ENCODE assay signal across 24 cellular contexts in the genomic region with DNA sequence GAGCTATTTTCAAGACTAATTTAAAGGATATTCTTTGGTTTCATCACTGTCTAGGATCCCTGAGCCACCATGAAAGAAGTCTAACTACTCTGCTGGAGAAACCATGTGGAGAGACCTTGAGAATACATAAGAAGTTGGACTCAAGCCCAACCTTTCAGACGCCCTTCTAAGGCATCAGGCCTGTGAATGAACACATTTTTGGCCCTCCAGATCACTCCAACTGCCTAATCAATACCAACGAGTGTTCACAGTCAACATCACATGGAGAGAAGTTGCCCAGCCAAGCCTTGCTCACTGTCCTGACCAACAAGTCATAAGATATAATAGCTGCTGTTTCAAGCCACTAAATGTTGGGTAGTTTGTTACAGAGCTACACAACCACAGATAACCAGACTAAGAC.
DNase-seq lines count a peak whose midpoint lies in the region; ATAC-seq and TF ChIP-seq lines count a peak whose summit lies in the region.
"Had no signal": no experiment of that assay in that cellular context is flagged by ENCODE, and none has a peak within 500 bp of the region (broad histone marks: within the 10 kb centered on the region; RNA-seq: fewer than 3 reads in every experiment).

No MANE protein-coding gene starts in this region.

- no peak overlapping the region for H3K4me3 Mint-ChIP-seq in mesothelial cell of epicardium
- H3K4me3 Mint-ChIP-seq in type B pancreatic cell: peak overlapping the region; percentile 67
- H3K4me3 Mint-ChIP-seq: CD14-positive monocyte; CD4-positive, alpha-beta memory T cell; CD4-positive, CD25-positive, alpha-beta regulatory T cell; CD8-positive, alpha-beta memory T cell had no signal

- H3K27me3 Mint-ChIP-seq in mesothelial cell of epicardium (ENCODE audit: low read depth) (no peaks in the 10 kb centered on the region), type B pancreatic cell (no peaks in the 10 kb centered on the region)

- peak overlapping the region; percentile 2 for H3K27ac ChIP-seq in left ventricle myocardium inferior (replicated peaks)
- H3K27ac ChIP-seq in heart left ventricle: no peak overlapping the region
- no peak overlapping the region for H3K27ac ChIP-seq in aorta (ENCODE audit: low read depth in 1 of 2, low read length in 2 of 2)
- H3K27ac ChIP-seq: BLaER1 had no signal

- TF ChIP-seq RAD21 in Ishikawa (IDR thresholded peaks at IDR 0.05; ENCODE audit: low read depth): no peak

- no peaks in the 10 kb centered on the region for H3K9me3 ChIP-seq in left ventricle myocardium inferior (replicated peaks)
- H3K9me3 ChIP-seq in heart left ventricle: no peaks in the 10 kb centered on the region
- no peaks in the 10 kb centered on the region for H3K9me3 ChIP-seq in aorta (ENCODE audit: control insufficient read depth, low read length)
- H3K9me3 ChIP-seq: BE2C, BLaER1 had no signal

- TF ChIP-seq CTCF in left ventricle myocardium inferior (IDR thresholded peaks at IDR 0.05; ENCODE audit: borderline replicate concordance) (no peak), heart left ventricle (IDR thresholded peaks at IDR 0.05) (no peak), mesothelial cell of epicardium (IDR thresholded peaks at IDR 0.05; ENCODE audit: unreplicated experiment) (no peak), type B pancreatic cell (conservative IDR thresholded peaks at IDR 0.05) (no peak)

- H3K36me3 Mint-ChIP-seq in mesothelial cell of epicardium (peaks cover 2% of the 10 kb centered on the region), type B pancreatic cell (peaks cover 10% of the 10 kb centered on the region)
- H3K36me3 Mint-ChIP-seq: CD14-positive monocyte; CD4-positive, alpha-beta memory T cell; CD4-positive, CD25-positive, alpha-beta regulatory T cell; CD8-positive, alpha-beta memory T cell had no signal

- ATAC-seq in heart left ventricle (no peak), aorta (ENCODE audit: low FRiP score) (no peak)

- H3K27me3 ChIP-seq in left ventricle myocardium inferior (ENCODE audit: low read depth) (no peaks in the 10 kb centered on the region), heart left ventricle (no peaks in the 10 kb centered on the region), aorta (ENCODE audit: control insufficient read depth in 1 of 2, insufficient read depth in 2 of 2, low read length in 1 of 2) (no peaks in the 10 kb centered on the region)
- H3K27me3 ChIP-seq: BLaER1 had no signal

- DNase-seq in left ventricle myocardium inferior: no peak
- no peak for DNase-seq in heart left ventricle
- DNase-seq in mesothelial cell of epicardium (ENCODE audit: low spot score in 2 of 2, unreplicated experiment in 2 of 2): no peak
- DNase-seq in type B pancreatic cell (ENCODE audit: extremely low spot score, unreplicated experiment): no peak
- no peak for DNase-seq in EL
- DNase-seq in aorta: no peak
- DNase-seq in OCI-M1 (lab: John Stamatoyannopoulos, UW): no peak
- DNase-seq: 8988T; ACHN; BE2C; C1 segment of cervical spinal cord; CD4-positive, alpha-beta memory T cell; CD4-positive, CD25-positive, alpha-beta regulatory T cell; CD8-positive, alpha-beta memory T cell; COR-L47; DMS 273 treated with DMSO at 0.1 percent for 48 hours; DMS153; DMS53; DMS79; DND-41; GF-D8 had no signal

- H3K4me1 ChIP-seq in left ventricle myocardium inferior (peaks cover 61% of the 10 kb centered on the region), heart left ventricle (peaks cover 0 to 30% (median 7%) of the 10 kb centered on the region in 12 donors), aorta (ENCODE audit: control insufficient read depth in 1 of 2, insufficient read depth in 2 of 2, low read length in 2 of 2) (no peaks in the 10 kb centered on the region)
- H3K4me1 ChIP-seq: BE2C, BLaER1 had no signal

- H3K27ac Mint-ChIP-seq in mesothelial cell of epicardium (peak overlapping the region; percentile 36), type B pancreatic cell (peak overlapping the region; percentile 92)
- H3K27ac Mint-ChIP-seq: CD14-positive monocyte; CD4-positive, alpha-beta memory T cell; CD4-positive, CD25-positive, alpha-beta regulatory T cell; CD8-positive, alpha-beta memory T cell had no signal

- intact Hi-C loops in left ventricle myocardium inferior (cut with micrococcal nuclease) (no loop called here), heart left ventricle (cut with DNase I) (no loop called here), aorta (cut with DNase I) (no loop called here)

- no peak for TF ChIP-seq EP300 in Ishikawa (IDR thresholded peaks at IDR 0.05; ENCODE audit: borderline replicate concordance)

- H3K4me1 Mint-ChIP-seq in mesothelial cell of epicardium (peaks cover 51% of the 10 kb centered on the region), type B pancreatic cell (ENCODE audit: unreplicated experiment) (peaks cover 7% of the 10 kb centered on the region)
- H3K4me1 Mint-ChIP-seq: CD14-positive monocyte; CD4-positive, alpha-beta memory T cell; CD4-positive, CD25-positive, alpha-beta regulatory T cell; CD8-positive, alpha-beta memory T cell had no signal

- H3K36me3 ChIP-seq in left ventricle myocardium inferior (no peaks in the 10 kb centered on the region), heart left ventricle (peaks cover 0 to 3% (median 0%) of the 10 kb centered on the region in 9 donors), aorta (ENCODE audit: control insufficient read depth in 1 of 2, insufficient read depth in 2 of 2, low read length in 1 of 2) (no peaks in the 10 kb centered on the region)
- H3K36me3 ChIP-seq: BE2C, BLaER1 had no signal

- no peak for TF ChIP-seq POLR2A in heart left ventricle (IDR thresholded peaks at IDR 0.05)

- peaks cover 4% of the 10 kb centered on the region for H3K9me3 Mint-ChIP-seq in mesothelial cell of epicardium
- peaks cover 12% of the 10 kb centered on the region for H3K9me3 Mint-ChIP-seq in type B pancreatic cell

- H3K4me3 ChIP-seq in left ventricle myocardium inferior (no peak overlapping the region), heart left ventricle (no peak overlapping the region), aorta (ENCODE audit: low read length in 2 of 2) (no peak overlapping the region)
- H3K4me3 ChIP-seq: BLaER1 had no signal

- 43 to 59% (median 53%) methylated on average over 2 of the region's 2 CpGs for WGBS in heart left ventricle, 4 donors
- WGBS in aorta, 2 donors: 61 to 65% methylated on average over 2 of the region's 2 CpGs

TF ChIP-seq in Ishikawa, 13 proteins besides CTCF, POLR2A, EP300 and RAD21:
- TF ChIP-seq CREB1 (IDR thresholded peaks at IDR 0.05; ENCODE audit: low read depth) (no peak), NFIC (IDR thresholded peaks at IDR 0.05) (0 out of 2 replicates have a peak, but pooled peaks have one; percentile 11)
- TF ChIP-seq, protein P1, sequence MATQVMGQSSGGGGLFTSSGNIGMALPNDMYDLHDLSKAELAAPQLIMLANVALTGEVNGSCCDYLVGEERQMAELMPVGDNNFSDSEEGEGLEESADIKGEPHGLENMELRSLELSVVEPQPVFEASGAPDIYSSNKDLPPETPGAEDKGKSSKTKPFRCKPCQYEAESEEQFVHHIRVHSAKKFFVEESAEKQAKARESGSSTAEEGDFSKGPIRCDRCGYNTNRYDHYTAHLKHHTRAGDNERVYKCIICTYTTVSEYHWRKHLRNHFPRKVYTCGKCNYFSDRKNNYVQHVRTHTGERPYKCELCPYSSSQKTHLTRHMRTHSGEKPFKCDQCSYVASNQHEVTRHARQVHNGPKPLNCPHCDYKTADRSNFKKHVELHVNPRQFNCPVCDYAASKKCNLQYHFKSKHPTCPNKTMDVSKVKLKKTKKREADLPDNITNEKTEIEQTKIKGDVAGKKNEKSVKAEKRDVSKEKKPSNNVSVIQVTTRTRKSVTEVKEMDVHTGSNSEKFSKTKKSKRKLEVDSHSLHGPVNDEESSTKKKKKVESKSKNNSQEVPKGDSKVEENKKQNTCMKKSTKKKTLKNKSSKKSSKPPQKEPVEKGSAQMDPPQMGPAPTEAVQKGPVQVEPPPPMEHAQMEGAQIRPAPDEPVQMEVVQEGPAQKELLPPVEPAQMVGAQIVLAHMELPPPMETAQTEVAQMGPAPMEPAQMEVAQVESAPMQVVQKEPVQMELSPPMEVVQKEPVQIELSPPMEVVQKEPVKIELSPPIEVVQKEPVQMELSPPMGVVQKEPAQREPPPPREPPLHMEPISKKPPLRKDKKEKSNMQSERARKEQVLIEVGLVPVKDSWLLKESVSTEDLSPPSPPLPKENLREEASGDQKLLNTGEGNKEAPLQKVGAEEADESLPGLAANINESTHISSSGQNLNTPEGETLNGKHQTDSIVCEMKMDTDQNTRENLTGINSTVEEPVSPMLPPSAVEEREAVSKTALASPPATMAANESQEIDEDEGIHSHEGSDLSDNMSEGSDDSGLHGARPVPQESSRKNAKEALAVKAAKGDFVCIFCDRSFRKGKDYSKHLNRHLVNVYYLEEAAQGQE (IDR thresholded peaks at IDR 0.05; ENCODE audit: low read depth): no peak
